ENCODE assay signal across 7 cellular contexts in the genomic region with DNA sequence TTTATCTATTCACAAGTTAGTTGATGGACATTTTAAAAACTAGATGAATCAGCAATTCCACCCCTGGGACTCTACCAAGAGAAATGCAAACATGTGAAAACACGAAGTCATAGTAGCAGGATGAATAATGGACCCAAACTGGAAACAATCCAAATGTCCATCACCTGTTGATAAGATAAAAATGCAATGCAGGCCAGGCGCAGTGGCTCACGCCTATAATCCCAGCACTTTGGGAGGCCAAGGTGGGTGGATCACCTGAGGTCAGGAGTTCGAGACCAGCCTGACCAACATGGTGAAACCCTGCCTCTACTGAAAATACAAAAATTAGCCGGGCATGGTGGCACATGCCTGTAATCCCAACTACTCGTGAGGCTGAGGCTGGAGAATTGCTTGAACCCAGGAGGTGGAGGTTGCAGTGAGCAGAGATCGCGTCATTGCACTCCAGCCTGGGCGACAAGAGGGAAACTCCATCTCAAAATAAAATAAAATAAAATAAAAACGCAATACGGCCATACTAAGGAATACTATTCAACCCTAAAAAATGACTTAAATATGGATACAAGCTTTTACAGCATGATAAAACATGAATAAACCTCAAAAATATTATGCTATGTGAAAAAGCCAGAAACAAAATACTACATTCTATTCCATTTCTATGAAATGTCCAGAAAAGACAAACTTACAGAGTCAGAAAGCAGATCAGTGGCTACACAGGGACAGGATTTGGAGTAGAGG.
DNase-seq lines count a peak whose midpoint lies in the region; ATAC-seq, FAIRE-seq and TF ChIP-seq lines count a peak whose summit lies in the region.
"Not testable (repeated sequence)": the region's sequence is repeated elsewhere in the genome, so short reads cannot be mapped to it uniquely, and the experiment has no call there.

No MANE protein-coding gene starts in this region.

- H2AK9ac ChIP-seq in IMR-90 (replicated peaks; ENCODE audit: low read depth, low read length, poor library complexity) = not testable (repeated sequence)

- H2AFZ ChIP-seq in IMR-90 (replicated peaks; ENCODE audit: low read length, poor library complexity); PC-3 (ENCODE audit: low read length); mammary epithelial cell (ENCODE audit: low read depth, low read length); HepG2 (ENCODE audit: low read length): not testable (repeated sequence)

- H3K4ac ChIP-seq in IMR-90 (ENCODE audit: low read depth, low read length) = not testable (repeated sequence)

- not testable (repeated sequence) for DNase-seq in IMR-90; HepG2 (ENCODE audit: low spot score)
- DNase-seq in PC-3 = peak; percentile 29
- peak; percentile 32 for DNase-seq in amniotic epithelial cell (ENCODE audit: low read depth)
- DNase-seq in mammary epithelial cell = peak; percentile 38
- DNase-seq in epithelial cell of esophagus (ENCODE audit: low read depth) = peak; percentile 94
- peak; percentile 78 to 93 for DNase-seq in foreskin keratinocyte

- not testable (repeated sequence) for TF ChIP-seq POLR2A in IMR-90 (IDR thresholded peaks at IDR 0.05; ENCODE audit: low read depth, low read length); HepG2 (IDR thresholded peaks at IDR 0.05; ENCODE audit: insufficient read depth in 1 of 2, low read depth in 2 of 2, low read length in 2 of 2)

- not testable (repeated sequence) for H3K36me3 ChIP-seq in IMR-90 (ENCODE audit: control insufficient read depth, insufficient read depth, low read length); PC-3 (ENCODE audit: low read depth, low read length); mammary epithelial cell (ENCODE audit: insufficient read depth, low read length); HepG2 (replicated peaks in 1 of 2; ENCODE audit: control insufficient read depth in 1 of 2, insufficient read depth in 2 of 2, low read length in 2 of 2)

- H3K9ac ChIP-seq in IMR-90 (ENCODE audit: low read depth, low read length); PC-3 (ENCODE audit: low read length); mammary epithelial cell (ENCODE audit: insufficient read depth, low read length); HepG2 (ENCODE audit: insufficient read depth, low read depth, low read length): not testable (repeated sequence)

- not testable (repeated sequence) for H2BK5ac ChIP-seq in IMR-90 (ENCODE audit: low read depth, low read length, poor library complexity, severe bottlenecking)

- not testable (repeated sequence) for H3K27ac ChIP-seq in IMR-90 (ENCODE audit: insufficient read depth, low read length); PC-3 (ENCODE audit: low read length); mammary epithelial cell (ENCODE audit: insufficient read depth, low read depth, low read length); foreskin keratinocyte; HepG2 (ENCODE audit: extremely low read length, insufficient read depth, low read length)

- H3K18ac ChIP-seq in IMR-90 (ENCODE audit: low read depth, low read length) = not testable (repeated sequence)

- H3K9me1 ChIP-seq in IMR-90 (ENCODE audit: insufficient read depth, low read length) = not testable (repeated sequence)

- not testable (repeated sequence) for TF ChIP-seq CTCF in IMR-90 (conservative IDR thresholded peaks at IDR 0.05; ENCODE audit: low read depth, low read length); PC-3 (conservative IDR thresholded peaks at IDR 0.05; ENCODE audit: low read depth, low read length); mammary epithelial cell (conservative IDR thresholded peaks at IDR 0.05 in 1 of 2, IDR thresholded peaks at IDR 0.05 in 1 of 2; ENCODE audit: extremely low read depth in 1 of 2, insufficient read depth in 1 of 2, low read depth in 1 of 2, low read length in 2 of 2); epithelial cell of esophagus (IDR thresholded peaks at IDR 0.05; ENCODE audit: insufficient read depth, low read depth, low read length, missing control alignments); foreskin keratinocyte (conservative IDR thresholded peaks at IDR 0.05); HepG2 (CRISPR knock-in tag; IDR thresholded peaks at IDR 0.05)

- not testable (repeated sequence) for TF ChIP-seq RAD21 in IMR-90 (IDR thresholded peaks at IDR 0.05; ENCODE audit: low read length); HepG2 (CRISPR knock-in tag; IDR thresholded peaks at IDR 0.05)

- CTCF ChIA-PET in IMR-90 (lab: Yijun Ruan, JAX); PC-3 (lab: Charles Lee); mammary epithelial cell (lab: Charles Lee; ENCODE audit: low non-redundant PET); HepG2 (lab: Yijun Ruan, JAX; ENCODE audit: low intra/inter-chr PET ratio, low total read pairs): not testable (repeated sequence)

- WGBS in IMR-90 (ENCODE audit: extremely low coverage in 2 of 2, insufficient read length in 1 of 2), 2 experiments = no CpG with 5 or more reads among the region's 11 CpGs
- WGBS in mammary epithelial cell (ENCODE audit: low coverage, missing lambda C conversion rate) = 86% methylated on average over 11 of the region's 11 CpGs
- WGBS in HepG2 (ENCODE audit: low lambda C conversion rate) = 16% methylated on average over 11 of the region's 11 CpGs

- H3K79me2 ChIP-seq in PC-3 (ENCODE audit: low read length); mammary epithelial cell (ENCODE audit: insufficient read depth, low read length); HepG2 (ENCODE audit: insufficient read depth, low read length): not testable (repeated sequence)

- dilution Hi-C loops in IMR-90 (cut with HindIII; ENCODE audit: low sequenced_read_pairs, unreplicated experiment); mammary epithelial cell (cut with HindIII; ENCODE audit: low sequenced_read_pairs): not testable (repeated sequence)

- not testable (repeated sequence) for H3K79me1 ChIP-seq in IMR-90 (ENCODE audit: low read depth in 1 of 2, low read length in 2 of 2)

- not testable (repeated sequence) for H3K23ac ChIP-seq in IMR-90 (ENCODE audit: low read depth, low read length)

- not testable (repeated sequence) for TF ChIP-seq EP300 in HepG2 (IDR thresholded peaks at IDR 0.05; ENCODE audit: low read depth in 2 of 2, low read length in 2 of 2); HepG2 (CRISPR knock-in tag; IDR thresholded peaks at IDR 0.05; ENCODE audit: borderline replicate concordance)

- H3K9me3 ChIP-seq in IMR-90 (ENCODE audit: control insufficient read depth, insufficient read depth, low read length); PC-3 (ENCODE audit: low read length); mammary epithelial cell (replicated peaks; ENCODE audit: insufficient read depth, low read length); HepG2 (ENCODE audit: low read length): not testable (repeated sequence)

- H3K4me1 ChIP-seq in IMR-90 (ENCODE audit: control insufficient read depth, insufficient read depth, low read length); PC-3 (ENCODE audit: insufficient read depth, low read length); mammary epithelial cell (ENCODE audit: insufficient read depth, low read length); foreskin keratinocyte; HepG2 (ENCODE audit: insufficient read depth, low read length): not testable (repeated sequence)

- not testable (repeated sequence) for H3F3A ChIP-seq in PC-3 (ENCODE audit: low read length, unreplicated experiment)

- not testable (repeated sequence) for H3K56ac ChIP-seq in IMR-90 (ENCODE audit: extremely low read depth, insufficient read depth, low read length)

- not testable (repeated sequence) for H3K4me3 ChIP-seq in IMR-90 (ENCODE audit: insufficient read depth, low read depth, low read length); PC-3 (ENCODE audit: low read length); mammary epithelial cell (replicated peaks in 1 of 3; ENCODE audit: insufficient read depth in 1 of 3, low read depth in 2 of 3, low read length in 3 of 3); epithelial cell of esophagus (ENCODE audit: low read length); HepG2 (replicated peaks in 1 of 3; ENCODE audit: insufficient read depth in 1 of 3, low read depth in 2 of 3, low read length in 3 of 3)

- not testable (repeated sequence) for H2AK5ac ChIP-seq in IMR-90 (ENCODE audit: low read depth, low read length)

- H4K8ac ChIP-seq in IMR-90 (ENCODE audit: low read depth in 2 of 2, low read length in 2 of 2) = not testable (repeated sequence)

- not testable (repeated sequence) for BruUV-seq in IMR-90 (replicated peaks; lab: Mats Ljungman, UMichigan); PC-3 (replicated peaks; lab: Mats Ljungman, UMichigan); mammary epithelial cell (replicated peaks; lab: Mats Ljungman, UMichigan); HepG2 (replicated peaks; lab: Mats Ljungman, UMichigan)

- intact Hi-C loops in IMR-90 (cut with micrococcal nuclease); PC-3 (cut with micrococcal nuclease); mammary epithelial cell (cut with micrococcal nuclease); HepG2 (cut with micrococcal nuclease; ENCODE audit: unreplicated experiment): not testable (repeated sequence)

- H2BK15ac ChIP-seq in IMR-90 (ENCODE audit: low read depth, low read length) = not testable (repeated sequence)

- FAIRE-seq in HepG2 (lab: Jason Lieb, UNC) = not testable (repeated sequence)

- H2BK120ac ChIP-seq in IMR-90 (ENCODE audit: low read depth, low read length) = not testable (repeated sequence)

- H2BK20ac ChIP-seq in IMR-90 (ENCODE audit: low read depth, low read length) = not testable (repeated sequence)

- not testable (repeated sequence) for H3K27me3 ChIP-seq in IMR-90 (ENCODE audit: control insufficient read depth, insufficient read depth, low read length); PC-3 (ENCODE audit: low read length); mammary epithelial cell (ENCODE audit: insufficient read depth, low read length); foreskin keratinocyte
- peaks cover 0 to 20% of the 10 kb centered on the region in 2 experiments; a peak in 2 of 5 replicates for H3K27me3 ChIP-seq in HepG2 (ENCODE audit: control insufficient read depth in 1 of 2, insufficient read depth in 2 of 2, low read length in 2 of 2)

- not testable (repeated sequence) for H3K9me2 ChIP-seq in PC-3 (replicated peaks; ENCODE audit: low read length)

- in situ Hi-C loops in IMR-90 (cut with MboI; ENCODE audit: low sequenced_read_pairs); mammary epithelial cell (cut with MboI; ENCODE audit: low sequenced_read_pairs in 2 of 2); HepG2 (cut with HindIII; ENCODE audit: extremely low pct_ligation_motif_present, low pct_unique_long_range_greater_than_20kb): not testable (repeated sequence)

- H4K5ac ChIP-seq in IMR-90 (ENCODE audit: low read depth, low read length) = not testable (repeated sequence)

- not testable (repeated sequence) for ATAC-seq in IMR-90 (ENCODE audit: low read depth); PC-3; HepG2
- peak; percentile 66 for ATAC-seq in foreskin keratinocyte

- not testable (repeated sequence) for H4K91ac ChIP-seq in IMR-90 (ENCODE audit: insufficient read depth, low read depth, low read length)

- H4K20me1 ChIP-seq in IMR-90 (ENCODE audit: insufficient read depth, low read length); PC-3 (ENCODE audit: low read length); mammary epithelial cell (ENCODE audit: insufficient read depth, low read length); HepG2 (ENCODE audit: insufficient read depth, low read length): not testable (repeated sequence)

- H3K14ac ChIP-seq in IMR-90 (replicated peaks; ENCODE audit: low read depth, low read length) = not testable (repeated sequence)

- POLR2A ChIA-PET in IMR-90 (lab: Charles Lee; ENCODE audit: unreplicated experiment); PC-3 (lab: Charles Lee; ENCODE audit: unreplicated experiment); HepG2 (lab: Yijun Ruan, JAX): not testable (repeated sequence)

- not testable (repeated sequence) for H3K4me2 ChIP-seq in IMR-90 (ENCODE audit: low read depth, low read length); PC-3 (ENCODE audit: low read length); mammary epithelial cell (ENCODE audit: insufficient read depth, low read depth, low read length); HepG2 (ENCODE audit: low read depth, low read length)
